ENCODE assay signal across 8 cellular contexts in genomic region chr1:205983925-205984725, GRCh38. TPM values are rescaled to one million over a fixed set of nuclear protein-coding genes. Genes with fewer than 3 reads are reported as not detected.
DNase-seq lines count a peak whose midpoint lies in the region; ATAC-seq and TF ChIP-seq lines count a peak whose summit lies in the region.

No MANE protein-coding gene starts in this region.

- H3K4me1 ChIP-seq in GM23338 (ENCODE audit: insufficient read depth) (no peaks in the 10 kb centered on the region), OCI-LY7 (ENCODE audit: insufficient read depth, low read length, poor library complexity, severe bottlenecking) (no peaks in the 10 kb centered on the region)

- H2AFZ ChIP-seq in GM23338, result peak overlapping the region; percentile 76; the same call in 1 of the 2 replicates
- H2AFZ ChIP-seq in OCI-LY7 (ENCODE audit: low read length), result no peak overlapping the region

- H3K36me3 Mint-ChIP-seq in GM23338 (ENCODE audit: low read depth) (no peaks in the 10 kb centered on the region), immature natural killer cell (no peaks in the 10 kb centered on the region)

- H3K27me3 Mint-ChIP-seq in GM23338 (ENCODE audit: insufficient read depth, low read depth, poor library complexity), result peaks cover 7% of the 10 kb centered on the region
- H3K27me3 Mint-ChIP-seq in immature natural killer cell (ENCODE audit: low read depth in 3 of 3), result peaks cover 0 to 2% (median 1%) of the 10 kb centered on the region in 3 donors

- no peak overlapping the region for H3K4me3 Mint-ChIP-seq in GM23338
- no peak overlapping the region for H3K4me3 Mint-ChIP-seq in immature natural killer cell

- H3K4me3 ChIP-seq in GM23338 (no peak overlapping the region), OCI-LY7 (ENCODE audit: low read depth, low read length, poor library complexity, severe bottlenecking) (no peak overlapping the region)

- H3K4me2 ChIP-seq in GM23338 (no peak overlapping the region), OCI-LY7 (ENCODE audit: low read length) (no peak overlapping the region)

- CTCF ChIA-PET in OCI-LY7 (lab: Charles Lee; ENCODE audit: unreplicated experiment), result interaction anchor here (0.7 to 3.2 kb wide), 5 partner anchors 15 to 149 kb away, joined by 3 to 13 read pairs (median 3); no protein-coding TSS in a partner anchor

- peak; percentile 65 to 93 for TF ChIP-seq CTCF in GM23338 (conservative IDR thresholded peaks at IDR 0.05; ENCODE audit: low read depth in 2 of 2)
- peak; percentile 91 for TF ChIP-seq CTCF in OCI-LY7 (conservative IDR thresholded peaks at IDR 0.05; ENCODE audit: low read length)

- H3K79me2 ChIP-seq in GM23338 (replicated peaks; ENCODE audit: insufficient read depth) (no peaks in the 10 kb centered on the region), OCI-LY7 (ENCODE audit: insufficient read depth, low read depth, low read length) (no peaks in the 10 kb centered on the region)

- in situ Hi-C loops in Caki2 (cut with HindIII; ENCODE audit: low pct_unique_long_range_greater_than_20kb, low sequenced_read_pairs), result no loop called here

- no peaks in the 10 kb centered on the region for H3K36me3 ChIP-seq in GM23338 (ENCODE audit: insufficient read depth)
- no peaks in the 10 kb centered on the region for H3K36me3 ChIP-seq in OCI-LY7 (ENCODE audit: insufficient read depth, low read length)

- no peaks in the 10 kb centered on the region for H3K9me2 ChIP-seq in GM23338 (ENCODE audit: insufficient read depth)
- H3K9me2 ChIP-seq in OCI-LY7 (ENCODE audit: insufficient read depth, low read length), result no peaks in the 10 kb centered on the region

- no peak overlapping the region for H3K27ac ChIP-seq in GM23338 (ENCODE audit: low read depth)
- H3K27ac ChIP-seq in OCI-LY7 (ENCODE audit: low read depth, low read length, poor library complexity, severe bottlenecking), result no peak overlapping the region
- no peak overlapping the region for H3K27ac ChIP-seq in substantia nigra (ENCODE audit: low read depth, low read length, poor library complexity, severe bottlenecking)

- BruUV-seq in OCI-LY7 (replicated peaks; lab: Mats Ljungman, UMichigan), result no TSS peak

- no peaks in the 10 kb centered on the region for H3K4me1 Mint-ChIP-seq in GM23338
- H3K4me1 Mint-ChIP-seq in immature natural killer cell, result no peaks in the 10 kb centered on the region

- no peak overlapping the region for H3K27ac Mint-ChIP-seq in GM23338
- H3K27ac Mint-ChIP-seq in immature natural killer cell, result no peak overlapping the region

- POLR2A ChIA-PET in OCI-LY7 (lab: Charles Lee), result interaction anchor here (0.5 to 2.1 kb wide), 2 partner anchors 88 to 122 kb away, joined by 3 to 7 read pairs; no protein-coding TSS in a partner anchor

- peak; percentile 60 for DNase-seq in Caki2 (ENCODE audit: low read depth)
- peak; percentile 86 for DNase-seq in GM23338 (ENCODE audit: low spot score)
- peak; percentile 72 for DNase-seq in OCI-LY7 (ENCODE audit: low spot score)
- peak; percentile 37 for DNase-seq in cerebellar cortex (ENCODE audit: low spot score)
- DNase-seq in kidney tubule cell (ENCODE audit: low spot score), result peak; percentile 84
- DNase-seq in substantia nigra (lab: John Stamatoyannopoulos, UW), result peak in 46 of 49 donors; percentile 23 to 86 (median 66)
- DNase-seq in immature natural killer cell, result no peak

- ATAC-seq in GM23338 (peak; percentile 97), GM18873 (IDR thresholded peaks at IDR 0.05; ENCODE audit: low FRiP score, unreplicated experiment) (no peak)

- no peaks in the 10 kb centered on the region; the same call in 1 of the 2 replicates for H4K20me1 ChIP-seq in GM23338 (replicated peaks; ENCODE audit: insufficient read depth)
- no peaks in the 10 kb centered on the region for H4K20me1 ChIP-seq in OCI-LY7 (ENCODE audit: insufficient read depth, low read length)

- no peaks in the 10 kb centered on the region for H3K27me3 ChIP-seq in GM23338 (ENCODE audit: insufficient read depth)

- H3K9me3 Mint-ChIP-seq in GM23338 (peaks cover 5% of the 10 kb centered on the region; the same call in 2 of the 3 replicates), immature natural killer cell (no peaks in the 10 kb centered on the region)

- 0 out of 2 replicates have a peak, but pooled peaks cover 5% of the 10 kb centered on the region for H3K9me3 ChIP-seq in OCI-LY7 (ENCODE audit: low read length)

- no peaks in the 10 kb centered on the region for H3F3A ChIP-seq in GM23338 (replicated peaks; ENCODE audit: low read depth)

- intact Hi-C loops in OCI-LY7 (cut with micrococcal nuclease; ENCODE audit: unreplicated experiment), result loop anchor here (1.0 kb wide), 2 partner anchors 46 to 122 kb away; no protein-coding TSS in a partner anchor

TF ChIP-seq in GM23338, 12 proteins besides CTCF, POLR2A, EP300 and RAD21 (continues in another document):
- TF ChIP-seq EZH2 (IDR thresholded peaks at IDR 0.05; ENCODE audit: low read depth, unreplicated experiment) (no peak), ZNF462 (CRISPR knock-in tag; IDR thresholded peaks at IDR 0.05) (no peak)

RNA-seq across cellular contexts. Expression of gene RAB7B, which starts 19.1 kb away (rescaled TPM):
- total RNA-seq in Caki2 (2014; rRNA removed; shearing (Covaris generic); ENCODE audit: low replicate concordance), result 1.1 and 1.4 TPM in 2 replicates
- total RNA-seq in GM23338 (2014; rRNA removed; shearing (Covaris generic)), result not detected in 2 replicates
- polyA plus RNA-seq in GM23338 (2016; fragmentation: Nextera tagmentation; extraction: Ambion mirVana), result not detected in 2 replicates
- total RNA-seq in OCI-LY7 (2014; rRNA removed; shearing (Covaris generic)), result not detected in 2 replicates
- total RNA-seq in OCI-LY7 (2022), result not detected in 2 replicates
- polyA plus RNA-seq in immature natural killer cell, result under 1 TPM in 1 of 3 donors, not detected in 2; 0.07 TPM

RNA-seq across cellular contexts. Expression of gene CTSE, which starts 39.6 kb away (rescaled TPM):
- total RNA-seq in Caki2 (2014; rRNA removed; shearing (Covaris generic); ENCODE audit: low replicate concordance), result 0.54 TPM in 1 of 2 replicates, not detected in the other
- not detected in 2 replicates for total RNA-seq in GM23338 (2014; rRNA removed; shearing (Covaris generic))
- not detected in 2 replicates for polyA plus RNA-seq in GM23338 (2016; fragmentation: Nextera tagmentation; extraction: Ambion mirVana)
- not detected in 2 replicates for total RNA-seq in OCI-LY7 (2014; rRNA removed; shearing (Covaris generic))
- not detected in 2 replicates for total RNA-seq in OCI-LY7 (2022)
- not detected for polyA plus RNA-seq in immature natural killer cell

RNA-seq across cellular contexts. Expression of gene SLC26A9, which starts 40.9 kb away (rescaled TPM):
- not detected in 2 replicates for total RNA-seq in Caki2 (2014; rRNA removed; shearing (Covaris generic); ENCODE audit: low replicate concordance)
- not detected in 2 replicates for total RNA-seq in GM23338 (2014; rRNA removed; shearing (Covaris generic))
- polyA plus RNA-seq in GM23338 (2016; fragmentation: Nextera tagmentation; extraction: Ambion mirVana), result not detected in 2 replicates
- not detected in 2 replicates for total RNA-seq in OCI-LY7 (2014; rRNA removed; shearing (Covaris generic))
- not detected in 2 replicates for total RNA-seq in OCI-LY7 (2022)
- not detected for polyA plus RNA-seq in immature natural killer cell

Comparison
In these comparisons a context has a peak if more than half of its experiments do, and no peak if none do; other contexts are left out.
1. DNase-seq: peak in Caki2 (single experiment), GM23338 (single experiment), OCI-LY7 (single experiment), cerebellar cortex (single experiment), kidney tubule cell (single experiment) and substantia nigra (46 of 49); none in immature natural killer cell (0 of 3).